ENCODE assay signal across 9 cellular contexts in the genomic region with DNA sequence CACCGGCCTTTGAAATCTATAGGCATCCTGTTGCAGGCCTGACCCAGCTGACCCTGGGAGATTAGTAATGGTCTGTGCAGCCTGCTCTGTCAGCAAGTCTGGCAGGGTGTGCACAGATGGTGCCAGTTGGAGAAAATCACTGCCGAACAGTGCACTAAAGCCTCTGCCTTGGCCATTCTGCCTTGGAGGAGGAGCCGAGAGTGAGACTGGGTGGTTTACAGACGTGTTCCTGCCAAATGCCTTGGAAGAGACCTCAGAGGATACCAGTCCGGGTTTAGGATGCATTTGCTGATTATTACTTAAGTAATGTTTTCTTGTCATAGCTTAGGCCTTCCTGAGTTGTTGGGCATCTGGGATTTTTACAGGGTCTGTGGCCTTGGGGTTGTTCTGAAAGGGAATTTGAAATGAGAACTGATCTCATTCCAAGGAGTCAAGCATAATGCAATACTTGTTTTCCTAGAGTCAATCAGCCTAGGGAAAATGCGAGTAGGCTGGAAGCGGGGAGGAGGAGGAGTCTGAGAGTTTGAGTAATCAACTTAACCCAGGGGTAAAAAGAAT.
DNase-seq lines count a peak whose midpoint lies in the region; ATAC-seq and TF ChIP-seq lines count a peak whose summit lies in the region.
"Had no signal": no experiment of that assay in that cellular context is flagged by ENCODE, and none has a peak within 500 bp of the region (broad histone marks: within the 10 kb centered on the region; RNA-seq: fewer than 3 reads in every experiment).

No MANE protein-coding gene starts in this region.

- H3K27me3 ChIP-seq in body of pancreas (no peaks in the 10 kb centered on the region), stomach (no peaks in the 10 kb centered on the region)

- DNase-seq in HFF-Myc (ENCODE audit: extremely low read depth, low read depth) (peak; percentile 54), body of pancreas (peak in 3 of 4 donors; percentile 20 to 33 (median 25)), iris pigment epithelial cell (ENCODE audit: low read depth) (peak; percentile 90), stomach (peak; percentile 60), T-cell (no peak), amniotic stem cell (lab: John Stamatoyannopoulos, UW) (no peak)
- no peak for DNase-seq in central memory CD4-positive, alpha-beta T cell
- no peak for DNase-seq in stimulated activated CD4-positive, alpha-beta T cell treated with anti-CD3 and anti-CD28 coated beads, Interleukin-4, amount 100 ng/mL, for 1 hour

- H3K27me3 Mint-ChIP-seq in T-cell = no peaks in the 10 kb centered on the region

- no peak overlapping the region for H3K4me3 ChIP-seq in HFF-Myc (replicated peaks; ENCODE audit: low read depth, low read length)
- no peak overlapping the region for H3K4me3 ChIP-seq in body of pancreas
- no peak overlapping the region for H3K4me3 ChIP-seq in stomach

- no peak overlapping the region for H3K27ac Mint-ChIP-seq in T-cell
- H3K27ac Mint-ChIP-seq: mesothelial cell of epicardium had no signal

- H3K4me1 Mint-ChIP-seq in T-cell = peaks cover 0 to 9% (median 8%) of the 10 kb centered on the region in 3 donors

- POLR2A ChIA-PET in T-cell (lab: Charles Lee) = no interaction called here

- TF ChIP-seq POLR2A in body of pancreas (IDR thresholded peaks at IDR 0.05) (no peak), stomach (IDR thresholded peaks at IDR 0.05) (no peak)

- intact Hi-C loops in body of pancreas (cut with DNase I) = no loop called here
- intact Hi-C loops in stomach (cut with DNase I; ENCODE audit: low total_unique reads) = no loop called here

- H3K36me3 Mint-ChIP-seq in T-cell = no peaks in the 10 kb centered on the region

- peak; percentile 58 for ATAC-seq in body of pancreas
- ATAC-seq in T-cell (replicated peaks in 1 of 4) = no peak

- no peaks in the 10 kb centered on the region for H3K4me1 ChIP-seq in body of pancreas
- H3K4me1 ChIP-seq in stomach = peaks cover 19 to 39% (median 27%) of the 10 kb centered on the region in 4 donors

- H3K4me3 Mint-ChIP-seq in T-cell = no peak overlapping the region
- H3K4me3 Mint-ChIP-seq: mesothelial cell of epicardium had no signal

- TF ChIP-seq CTCF in HFF-Myc (IDR thresholded peaks at IDR 0.05; ENCODE audit: low read depth, low read length, missing control alignments) (no peak), body of pancreas (IDR thresholded peaks at IDR 0.05) (no peak), stomach (IDR thresholded peaks at IDR 0.05) (no peak)

- no peaks in the 10 kb centered on the region for H3K9me3 ChIP-seq in body of pancreas
- H3K9me3 ChIP-seq in stomach = no peaks in the 10 kb centered on the region

- WGBS in body of pancreas, 2 donors = 48 to 53% methylated on average over 7 of the region's 7 CpGs
- 22 to 41% (median 25%) methylated on average over 7 of the region's 7 CpGs for WGBS in stomach, 5 donors

- TF ChIP-seq EP300 in stomach (IDR thresholded peaks at IDR 0.05) = no peak

- H3K9me3 Mint-ChIP-seq in T-cell = peaks cover 0 to 12% (median 5%) of the 10 kb centered on the region in 3 donors

- H3K36me3 ChIP-seq in body of pancreas (replicated peaks in 1 of 2; ENCODE audit: insufficient read depth in 1 of 2, low read depth in 2 of 2) (no peaks in the 10 kb centered on the region), stomach (no peaks in the 10 kb centered on the region)

- H3K27ac ChIP-seq in body of pancreas (peak overlapping the region in 1 of 4 donors; percentile 16), stomach (peak overlapping the region; percentile 2 to 69 (median 50))

- CTCF ChIA-PET in T-cell (lab: Charles Lee) = no interaction called here

Comparison
In these comparisons a context has a peak if more than half of its experiments do, and no peak if none do; other contexts are left out.
1. DNase-seq: peak in HFF-Myc (single experiment), body of pancreas (3 of 4), iris pigment epithelial cell (single experiment) and stomach (single experiment); none in central memory CD4-positive, alpha-beta T cell (single experiment), T-cell (0 of 34), stimulated activated CD4-positive, alpha-beta T cell treated with anti-CD3 and anti-CD28 coated beads, Interleukin-4, amount 100 ng/mL, for 1 hour (single experiment) and amniotic stem cell (single experiment).